Comparison of ENCODE assay signal across 11 cellular contexts in genomic region chr5:172741206-172741582, GRCh38. TPM values are rescaled to one million over a fixed set of nuclear protein-coding genes. Genes with fewer than 3 reads are reported as not detected.
DNase-seq lines count a peak whose midpoint lies in the region; ATAC-seq and TF ChIP-seq lines count a peak whose summit lies in the region.
"Had no signal": no experiment of that assay in that cellular context is flagged by ENCODE, and none has a peak within 500 bp of the region (broad histone marks: within the 10 kb centered on the region; RNA-seq: fewer than 3 reads in every experiment).

No MANE protein-coding gene starts in this region.

- no peak overlapping the region for H4K91ac ChIP-seq in trophoblast cell (ENCODE audit: low read depth, low read length)

- no peak overlapping the region for H3K9ac ChIP-seq in trophoblast cell (ENCODE audit: low read length)

- no peak overlapping the region for H2AK5ac ChIP-seq in trophoblast cell (ENCODE audit: low read length)

- no peaks in the 10 kb centered on the region for H3K36me3 ChIP-seq in CD4-positive, CD25-positive, alpha-beta regulatory T cell (ENCODE audit: control insufficient read depth, insufficient read depth, low read length)
- H3K36me3 ChIP-seq in spleen (no peaks in the 10 kb centered on the region), trophoblast cell (ENCODE audit: control insufficient read depth in 1 of 2, insufficient read depth in 2 of 2, low read length in 2 of 2) (no peaks in the 10 kb centered on the region)

- DNase-seq in CD4-positive, CD25-positive, alpha-beta regulatory T cell: no peak
- DNase-seq in activated B cell treated with CpG ODN at 0.5 μM for 24 hours (no peak), spleen (no peak), trophoblast cell (no peak), NCI-H774 (lab: John Stamatoyannopoulos, UW) (no peak)
- DNase-seq: cortex of kidney, SIG-M5 had no signal

- no peak overlapping the region for H3K4me3 ChIP-seq in CD4-positive, CD25-positive, alpha-beta regulatory T cell (ENCODE audit: low read depth, low read length)
- H3K4me3 ChIP-seq in spleen (no peak overlapping the region), trophoblast cell (ENCODE audit: low read depth, low read length) (no peak overlapping the region)

- no peak overlapping the region for H2BK5ac ChIP-seq in trophoblast cell (ENCODE audit: low read depth, low read length, poor library complexity)

- H3K4ac ChIP-seq in trophoblast cell (ENCODE audit: low read depth, low read length): no peak overlapping the region

- H2AFZ ChIP-seq in trophoblast cell (ENCODE audit: insufficient read depth, low read length, poor library complexity): no peak overlapping the region

- no peak overlapping the region for H2BK12ac ChIP-seq in trophoblast cell (ENCODE audit: low read length)

- H3K27ac Mint-ChIP-seq in CD4-positive, CD25-positive, alpha-beta regulatory T cell: peak overlapping the region; percentile 10 to 48 (median 28)
- H3K27ac Mint-ChIP-seq in activated B cell treated with CpG ODN at 0.5 μM for 24 hours: peak overlapping the region; percentile 83

- no peaks in the 10 kb centered on the region for H3K79me1 ChIP-seq in trophoblast cell (ENCODE audit: low read length)

- no peak for ATAC-seq in CD4-positive, CD25-positive, alpha-beta regulatory T cell (ENCODE audit: low read depth in 2 of 2)
- no peak for ATAC-seq in activated B cell treated with CpG ODN at 0.5 μM for 24 hours (ENCODE audit: low read depth)
- ATAC-seq in HG02798 (IDR thresholded peaks at IDR 0.05; ENCODE audit: poor library complexity, unreplicated experiment): no peak
- ATAC-seq in GM21528 (IDR thresholded peaks at IDR 0.05; ENCODE audit: low FRiP score, unreplicated experiment): no peak
- ATAC-seq: activated CD4-positive, CD25-positive, alpha-beta regulatory T cell treated with anti-CD3 and anti-CD28 coated beads, Interleukin-2, amount 50 U/mL, for 24 hours had no signal

- H3K14ac ChIP-seq in trophoblast cell (ENCODE audit: low read length): no peak overlapping the region

- no peak overlapping the region for H2BK120ac ChIP-seq in trophoblast cell (ENCODE audit: insufficient read depth, low read length, poor library complexity)

- H3K4me1 ChIP-seq in CD4-positive, CD25-positive, alpha-beta regulatory T cell (ENCODE audit: control insufficient read depth, insufficient read depth, low read length, poor library complexity, severe bottlenecking): no peaks in the 10 kb centered on the region
- H3K4me1 ChIP-seq in spleen (peaks cover 0 to 44% (median 27%) of the 10 kb centered on the region in 6 donors), trophoblast cell (ENCODE audit: control insufficient read depth in 1 of 2, insufficient read depth in 2 of 2, low read length in 2 of 2) (no peaks in the 10 kb centered on the region)

- intact Hi-C loops in activated B cell treated with CpG ODN at 0.5 μM for 24 hours (cut with micrococcal nuclease) (no loop called here), spleen (cut with DNase I; ENCODE audit: low total_unique reads) (no loop called here)

- peaks cover 6% of the 10 kb centered on the region for H3K27me3 Mint-ChIP-seq in CD4-positive, CD25-positive, alpha-beta regulatory T cell
- H3K27me3 Mint-ChIP-seq in activated B cell treated with CpG ODN at 0.5 μM for 24 hours: no peaks in the 10 kb centered on the region

- no peaks in the 10 kb centered on the region for H3K27me3 ChIP-seq in CD4-positive, CD25-positive, alpha-beta regulatory T cell (ENCODE audit: control insufficient read depth, insufficient read depth, low read length)
- no peaks in the 10 kb centered on the region for H3K27me3 ChIP-seq in layer of hippocampus (ENCODE audit: control insufficient read depth, insufficient read depth, low read length)
- H3K27me3 ChIP-seq in spleen (replicated peaks in 1 of 7): no peaks in the 10 kb centered on the region
- H3K27me3 ChIP-seq in trophoblast cell (ENCODE audit: insufficient read depth, low read length): no peaks in the 10 kb centered on the region

- no peak overlapping the region for H3K23ac ChIP-seq in trophoblast cell (ENCODE audit: low read length)

- H3K4me1 Mint-ChIP-seq in CD4-positive, CD25-positive, alpha-beta regulatory T cell: peaks cover 0 to 4% (median 0%) of the 10 kb centered on the region in 4 donors
- peaks cover 33% of the 10 kb centered on the region for H3K4me1 Mint-ChIP-seq in activated B cell treated with CpG ODN at 0.5 μM for 24 hours

- TF ChIP-seq CTCF in activated B cell treated with CpG ODN at 0.5 μM for 24 hours (IDR thresholded peaks at IDR 0.05) (no peak), spleen (IDR thresholded peaks at IDR 0.05 in 8 of 11, conservative IDR thresholded peaks at IDR 0.05 in 3 of 11) (no peak)

- no peak overlapping the region for H3K27ac ChIP-seq in CD4-positive, CD25-positive, alpha-beta regulatory T cell (ENCODE audit: insufficient read depth, low read length, poor library complexity, severe bottlenecking)
- H3K27ac ChIP-seq in layer of hippocampus (ENCODE audit: low read depth, low read length): peak overlapping the region; percentile 69
- H3K27ac ChIP-seq in spleen: peak overlapping the region in 5 of 8 donors; percentile 27 to 79 (median 71)
- H3K27ac ChIP-seq in trophoblast cell (ENCODE audit: low read depth, low read length): no peak overlapping the region

- peaks cover 0 to 3% (median 0%) of the 10 kb centered on the region in 7 donors for H3K9me3 Mint-ChIP-seq in CD4-positive, CD25-positive, alpha-beta regulatory T cell
- H3K9me3 Mint-ChIP-seq in activated B cell treated with CpG ODN at 0.5 μM for 24 hours: peaks cover 2% of the 10 kb centered on the region

- peak overlapping the region in 1 of 4 donors; percentile 4 for H3K4me3 Mint-ChIP-seq in CD4-positive, CD25-positive, alpha-beta regulatory T cell
- peak overlapping the region; percentile 32 for H3K4me3 Mint-ChIP-seq in activated B cell treated with CpG ODN at 0.5 μM for 24 hours

- WGBS in spleen, 5 donors: 71 to 90% (median 82%) methylated on average over 1 of the region's 1 CpG
- WGBS in trophoblast cell (ENCODE audit: extremely low coverage, insufficient coverage, insufficient read length): no CpG with 5 or more reads among the region's 1 CpG

- CTCF ChIA-PET in activated B cell treated with CpG ODN at 0.5 μM for 24 hours (lab: Charles Lee): no interaction called here

- H4K12ac ChIP-seq in trophoblast cell (ENCODE audit: low read depth, low read length): no peak overlapping the region

- POLR2A ChIA-PET in activated B cell treated with CpG ODN at 0.5 μM for 24 hours (lab: Charles Lee): interaction anchor here (3.0 kb wide), 1 partner anchor 30 kb away, joined by 17 read pairs; the partner anchor contains the start of gene DUSP1

- no peak overlapping the region for H3K18ac ChIP-seq in trophoblast cell (ENCODE audit: low read length)

- H3K36me3 Mint-ChIP-seq in CD4-positive, CD25-positive, alpha-beta regulatory T cell: no peaks in the 10 kb centered on the region
- H3K36me3 Mint-ChIP-seq in activated B cell treated with CpG ODN at 0.5 μM for 24 hours (ENCODE audit: low read depth): no peaks in the 10 kb centered on the region

- no peaks in the 10 kb centered on the region for H3K79me2 ChIP-seq in trophoblast cell (ENCODE audit: control insufficient read depth, insufficient read depth, low read length, poor library complexity)

- H3K4me2 ChIP-seq in trophoblast cell (ENCODE audit: low read length): no peak overlapping the region

- H4K8ac ChIP-seq in trophoblast cell (ENCODE audit: low read depth, low read length): no peak overlapping the region

- H3K9me3 ChIP-seq in CD4-positive, CD25-positive, alpha-beta regulatory T cell (ENCODE audit: control insufficient read depth in 2 of 2, low read length in 2 of 2): no peaks in the 10 kb centered on the region
- H3K9me3 ChIP-seq in spleen (no peaks in the 10 kb centered on the region), trophoblast cell (ENCODE audit: insufficient read depth, low read depth, low read length) (no peaks in the 10 kb centered on the region)

- TF ChIP-seq POLR2A in spleen (IDR thresholded peaks at IDR 0.05): no peak

RNA-seq across cellular contexts. Expression of gene DUSP1, which starts 29.8 kb away (rescaled TPM):
- total RNA-seq in CD4-positive, CD25-positive, alpha-beta regulatory T cell: 2,095 TPM
- 100 to 1,000 TPM; 298 to 551 (median 412) TPM for polyA plus RNA-seq in CD4-positive, CD25-positive, alpha-beta regulatory T cell
- total RNA-seq in activated B cell treated with CpG ODN at 0.5 μM for 24 hours (15.0 and 21.2 TPM in 2 replicates), spleen (100 to 1,000 TPM; 197 to 818 (median 376) TPM)
- polyA plus RNA-seq in spleen: 100 to 1,000 TPM in 1 of 3 donors, 10 to 100 TPM in 2; 46.0 to 116 (median 68.9) TPM
- 12.0 and 12.4 TPM in 2 replicates for polyA plus RNA-seq in trophoblast cell (2013)

Comparison
In these comparisons a context has a peak if more than half of its experiments do, and no peak if none do; other contexts are left out.
1. H3K27ac ChIP-seq: peak in layer of hippocampus (single experiment) and spleen (5 of 8); none in CD4-positive, CD25-positive, alpha-beta regulatory T cell (single experiment) and trophoblast cell (single experiment).